Comparison of ENCODE assay signal across 39 cellular contexts in the genomic region with DNA sequence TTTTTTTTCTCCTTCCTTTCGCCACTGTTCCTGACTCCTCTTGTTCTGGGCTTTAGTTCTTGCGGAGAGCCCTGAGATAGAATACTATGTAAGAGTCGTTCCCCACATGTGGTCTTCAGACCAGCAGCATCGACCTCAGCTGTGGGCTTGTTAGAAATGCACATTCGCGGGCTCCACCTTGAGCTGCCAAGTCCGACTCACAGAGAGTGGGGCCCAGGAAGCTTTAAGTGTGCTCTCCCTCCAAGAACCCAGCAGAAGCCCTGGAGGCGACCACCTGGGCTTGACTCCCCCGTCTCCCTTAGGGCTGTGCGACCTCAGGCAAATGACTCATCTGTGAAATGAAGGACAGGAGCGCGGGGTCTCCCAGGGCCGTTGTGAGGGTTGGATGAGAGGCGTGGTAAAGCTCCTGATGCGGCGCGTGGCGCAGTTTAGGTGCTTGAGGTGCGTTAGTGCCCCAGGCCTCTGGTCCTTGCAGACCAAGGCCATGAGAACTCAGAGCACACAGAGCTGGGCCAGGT.
"Had no signal": no experiment of that assay in that cellular context is flagged by ENCODE, and none has a peak within 500 bp of the region (broad histone marks: within the 10 kb centered on the region; RNA-seq: fewer than 3 reads in every experiment).

No MANE protein-coding gene starts in this region.

- ATAC-seq: activated CD8-positive, alpha-beta memory T cell treated with anti-CD3 and anti-CD28 coated beads, Interleukin-2, amount 10 ng/mL, durations not matched to agents 7 days and 5 days; activated naive CD8-positive, alpha-beta T cell treated with anti-CD3 and anti-CD28 coated beads, Interleukin-2, amount 50 U/mL, for 24 hours; activated T-helper 17 cell treated with anti-CD3 and anti-CD28 coated beads, Interleukin-2, amount 50 U/mL, for 72 hours; PC-3; SK-N-SH treated with all-trans-retinoic acid at 6 μM for 48 hours; T-cell had no signal

- H3K27me3 ChIP-seq: MG63, Peyer's patch had no signal

- H3K4me3 Mint-ChIP-seq: activated B cell treated with CpG ODN at 0.5 μM for 24 hours; activated CD4-positive, alpha-beta memory T cell treated with anti-CD3 and anti-CD28 coated beads for 36 hours; activated CD8-positive, alpha-beta memory T cell treated with anti-CD3 and anti-CD28 coated beads, Interleukin-2, amount 10 ng/mL, durations not matched to agents 7 days and 5 days; activated naive CD4-positive, alpha-beta T cell treated with anti-CD3 and anti-CD28 coated beads, Interleukin-2, amount 10 ng/mL, durations not matched to agents 7 days and 5 days; activated naive CD8-positive, alpha-beta T cell; activated naive CD8-positive, alpha-beta T cell treated with anti-CD3 and anti-CD28 coated beads, Interleukin-2, amount 50 U/mL, for 24 hours; activated T-helper 17 cell treated with anti-CD3 and anti-CD28 coated beads, Interleukin-2, amount 50 U/mL, for 72 hours; brain; T-cell had no signal

- H3K4me1 Mint-ChIP-seq: activated B cell treated with CpG ODN at 0.5 μM for 24 hours; activated naive CD4-positive, alpha-beta T cell treated with anti-CD3 and anti-CD28 coated beads, Interleukin-2, amount 10 ng/mL, durations not matched to agents 7 days and 5 days; activated naive CD8-positive, alpha-beta T cell treated with anti-CD3 and anti-CD28 coated beads, Interleukin-2, amount 50 U/mL, for 24 hours; activated T-helper 17 cell treated with anti-CD3 and anti-CD28 coated beads, Interleukin-2, amount 50 U/mL, for 72 hours; brain had no signal

- DNase-seq: activated B cell treated with CpG ODN at 0.5 μM for 24 hours; activated CD4-positive, alpha-beta memory T cell treated with anti-CD3 and anti-CD28 coated beads for 36 hours; activated CD4-positive, alpha-beta T cell treated with anti-CD3 and anti-CD28 coated beads for 4 hours; activated CD4-positive, alpha-beta T cell treated with anti-CD3 and anti-CD28 coated beads, Interleukin-2, amount 50 U/mL, for 1 hour; activated CD4-positive, CD25-positive, alpha-beta regulatory T cell treated with anti-CD3 and anti-CD28 coated beads, Interleukin-2, amount 50 U/mL, for 72 hours; activated CD8-positive, alpha-beta memory T cell treated with anti-CD3 and anti-CD28 coated beads for 24 hours; activated CD8-positive, alpha-beta memory T cell treated with anti-CD3 and anti-CD28 coated beads, Interleukin-2, amount 10 ng/mL, durations not matched to agents 7 days and 5 days; activated CD8-positive, alpha-beta memory T cell treated with anti-CD3 and anti-CD28 coated beads, Interleukin-2, amount 50 U/mL, for 48 hours; activated gamma-delta T cell treated with Interleukin-2 at 50 U/mL for 16 hours; activated naive CD4-positive, alpha-beta T cell treated with anti-CD3 and anti-CD28 coated beads, Interleukin-2, amount 10 ng/mL, durations not matched to agents 7 days and 5 days; activated naive CD8-positive, alpha-beta T cell treated with anti-CD3 and anti-CD28 coated beads, Interleukin-2, amount 50 U/mL, for 24 hours; activated T-cell treated with anti-CD3 and anti-CD28 coated beads, Interleukin-2, amount 50 U/mL, for 48 hours; anterior cingulate cortex; caudate nucleus; Kasumi-1; KG1; MG63; NCI-H1048; NCI-H1105 treated with DMSO at 0.1 percent for 48 hours; NCI-H1436; NCI-H1694; NCI-H1930; NCI-H2081 treated with DMSO at 0.1 percent for 48 hours; NCI-H510A; NCI-H526; NCI-H748 treated with DMSO at 0.1 percent for 48 hours; NK-92 treated with Interleukin-12 subunit alpha and Interleukin-12 subunit beta, amount 100 ng/mL, for 24 hours; PC-3; Peyer's patch; RPMI8226; SIG-M5; T-cell; T-helper 2 cell; T-helper 9 cell had no signal

- H3K27me3 Mint-ChIP-seq: activated B cell treated with CpG ODN at 0.5 μM for 24 hours; activated CD4-positive, alpha-beta memory T cell treated with anti-CD3 and anti-CD28 coated beads for 36 hours; activated CD8-positive, alpha-beta memory T cell treated with anti-CD3 and anti-CD28 coated beads, Interleukin-2, amount 10 ng/mL, durations not matched to agents 7 days and 5 days; activated naive CD4-positive, alpha-beta T cell treated with anti-CD3 and anti-CD28 coated beads, Interleukin-2, amount 10 ng/mL, durations not matched to agents 7 days and 5 days; activated naive CD8-positive, alpha-beta T cell; activated naive CD8-positive, alpha-beta T cell treated with anti-CD3 and anti-CD28 coated beads, Interleukin-2, amount 50 U/mL, for 24 hours; activated T-helper 17 cell treated with anti-CD3 and anti-CD28 coated beads, Interleukin-2, amount 50 U/mL, for 72 hours; brain; T-cell had no signal

- H3K27ac ChIP-seq: Peyer's patch, VCaP had no signal

- H3K9me3 ChIP-seq: MG63, Peyer's patch had no signal

- H3K4me1 ChIP-seq: Peyer's patch had no signal

- H3K27ac Mint-ChIP-seq: activated B cell treated with CpG ODN at 0.5 μM for 24 hours; activated CD4-positive, alpha-beta memory T cell treated with anti-CD3 and anti-CD28 coated beads for 36 hours; activated CD8-positive, alpha-beta memory T cell treated with anti-CD3 and anti-CD28 coated beads, Interleukin-2, amount 10 ng/mL, durations not matched to agents 7 days and 5 days; activated naive CD4-positive, alpha-beta T cell treated with anti-CD3 and anti-CD28 coated beads, Interleukin-2, amount 10 ng/mL, durations not matched to agents 7 days and 5 days; activated naive CD8-positive, alpha-beta T cell; activated naive CD8-positive, alpha-beta T cell treated with anti-CD3 and anti-CD28 coated beads, Interleukin-2, amount 50 U/mL, for 24 hours; activated T-helper 17 cell treated with anti-CD3 and anti-CD28 coated beads, Interleukin-2, amount 50 U/mL, for 72 hours; brain; T-cell had no signal

- H3K4me3 ChIP-seq: MG63, Peyer's patch had no signal
